10 cellular contexts compared by ENCODE assay signal in the genomic region with DNA sequence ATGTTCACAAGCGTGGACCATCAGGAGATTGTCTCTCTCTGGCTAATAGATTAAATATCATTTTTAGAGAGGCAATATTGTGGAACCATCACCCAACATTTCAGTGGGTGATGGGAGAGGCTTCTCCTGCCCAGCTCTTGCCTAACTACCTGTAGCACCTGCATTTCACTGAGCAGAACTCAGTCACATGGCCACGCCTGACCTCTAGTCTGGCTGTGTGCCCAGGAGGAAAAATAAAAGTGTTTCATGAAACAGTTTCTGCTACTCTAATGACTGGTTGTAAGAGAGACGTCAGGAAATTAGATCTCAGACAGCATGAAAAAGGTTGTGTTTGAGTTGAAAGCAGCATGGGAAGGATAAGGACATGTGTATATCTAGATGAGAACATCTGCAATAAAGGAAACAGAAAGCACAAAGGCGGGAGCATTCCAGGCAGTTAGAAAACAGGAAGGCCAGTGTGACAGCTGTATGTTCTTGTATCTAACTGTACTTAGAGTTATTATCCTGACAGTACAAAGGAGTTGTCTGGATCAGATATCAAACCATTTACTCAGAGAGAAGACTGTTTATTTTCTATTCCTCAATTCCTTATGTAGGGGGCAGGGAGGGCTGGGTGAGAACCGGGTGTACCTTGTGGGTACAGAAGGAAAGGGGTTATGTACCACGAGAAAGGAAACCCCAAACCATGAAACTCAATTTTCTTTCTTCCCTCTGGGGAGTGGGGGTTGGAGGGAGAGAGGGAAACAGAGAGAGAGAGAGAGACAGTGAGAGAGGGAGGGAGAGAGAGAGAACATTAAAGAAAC.
DNase-seq lines count a peak whose midpoint lies in the region; TF ChIP-seq lines count a peak whose summit lies in the region.
"Had no signal": no experiment of that assay in that cellular context is flagged by ENCODE, and none has a peak within 500 bp of the region (broad histone marks: within the 10 kb centered on the region; RNA-seq: fewer than 3 reads in every experiment).

No MANE protein-coding gene starts in this region.

- H3K4me1 ChIP-seq in fibroblast of lung (ENCODE audit: control insufficient read depth, extremely low read depth, insufficient read depth, low read length) = no peaks in the 10 kb centered on the region

- H3K79me2 ChIP-seq in fibroblast of lung (ENCODE audit: control insufficient read depth, insufficient read depth, low read length) = no peaks in the 10 kb centered on the region

- no peak overlapping the region for H3K4me3 Mint-ChIP-seq in type B pancreatic cell
- H3K4me3 Mint-ChIP-seq: endodermal cell had no signal

- H3K9me3 ChIP-seq in fibroblast of lung (ENCODE audit: control insufficient read depth, insufficient read depth, low read depth, low read length) = no peaks in the 10 kb centered on the region

- no peak overlapping the region for H3K9ac ChIP-seq in fibroblast of lung (ENCODE audit: insufficient read depth, low read length)

- no peaks in the 10 kb centered on the region for H3K27me3 Mint-ChIP-seq in type B pancreatic cell

- DNase-seq in KG1 (lab: John Stamatoyannopoulos, UW) (peak; percentile 48), NCI-H774 (lab: John Stamatoyannopoulos, UW) (peak; percentile 72), fibroblast of lung (ENCODE audit: low read depth in 2 of 2) (peak in 1 of 2 donors; percentile 1), type B pancreatic cell (ENCODE audit: extremely low spot score, unreplicated experiment) (no peak), activated T-cell treated with anti-CD3 and anti-CD28 coated beads for 4 hours (no peak), NCI-H82 (lab: John Stamatoyannopoulos, UW) (no peak)
- no peak for DNase-seq in activated naive CD4-positive, alpha-beta T cell treated with anti-CD3 and anti-CD28 coated beads, Interleukin-2, amount 50 U/mL, for 16 hours
- DNase-seq: activated effector memory CD4-positive, alpha-beta T cell treated with anti-CD3 and anti-CD28 coated beads, Interleukin-2, amount 50 U/mL, for 16 hours; endodermal cell; stimulated activated CD4-positive, alpha-beta T cell treated with anti-CD3 and anti-CD28 coated beads, Interleukin-15, amount 100 ng/mL, for 24 hours had no signal

- H3K27ac Mint-ChIP-seq in type B pancreatic cell = peak overlapping the region; percentile 4
- H3K27ac Mint-ChIP-seq: endodermal cell had no signal

- TF ChIP-seq CTCF in fibroblast of lung (conservative IDR thresholded peaks at IDR 0.05 in 1 of 2, IDR thresholded peaks at IDR 0.05 in 1 of 2; ENCODE audit: low read depth in 1 of 2, low read length in 2 of 2) (no peak), type B pancreatic cell (conservative IDR thresholded peaks at IDR 0.05) (no peak)

- no peak overlapping the region for H3K27ac ChIP-seq in fibroblast of lung (ENCODE audit: insufficient read depth, low read length)

- no peaks in the 10 kb centered on the region for H3K27me3 ChIP-seq in fibroblast of lung (ENCODE audit: control insufficient read depth, insufficient read depth, low read length)

- H2AFZ ChIP-seq in fibroblast of lung (ENCODE audit: low read length) = peak overlapping the region; percentile 10

- H3K36me3 ChIP-seq in fibroblast of lung (ENCODE audit: control insufficient read depth, insufficient read depth, low read length) = no peaks in the 10 kb centered on the region

- no peaks in the 10 kb centered on the region for H3K36me3 Mint-ChIP-seq in type B pancreatic cell

- no peaks in the 10 kb centered on the region for H3K9me3 Mint-ChIP-seq in type B pancreatic cell
- H3K9me3 Mint-ChIP-seq: endodermal cell had no signal

- peaks cover 16% of the 10 kb centered on the region for H3K4me1 Mint-ChIP-seq in type B pancreatic cell (ENCODE audit: unreplicated experiment)

- peak overlapping the region; percentile 27 for H3K4me2 ChIP-seq in fibroblast of lung (ENCODE audit: extremely low read depth, insufficient read depth, low read length)

- no peak overlapping the region for H3K4me3 ChIP-seq in fibroblast of lung (replicated peaks in 1 of 4; ENCODE audit: control extremely low read depth in 1 of 4, insufficient read depth in 1 of 4, low read depth in 3 of 4, low read length in 4 of 4)

- H4K20me1 ChIP-seq in fibroblast of lung (ENCODE audit: control insufficient read depth, extremely low read depth, insufficient read depth, low read length) = no peaks in the 10 kb centered on the region

Comparison
In these comparisons a context has a peak if more than half of its experiments do, and no peak if none do; other contexts are left out.
1. DNase-seq: peak in KG1 (single experiment) and NCI-H774 (single experiment); none in type B pancreatic cell (single experiment), activated T-cell treated with anti-CD3 and anti-CD28 coated beads for 4 hours (single experiment), activated naive CD4-positive, alpha-beta T cell treated with anti-CD3 and anti-CD28 coated beads, Interleukin-2, amount 50 U/mL, for 16 hours (single experiment) and NCI-H82 (single experiment).